Comparison of ENCODE assay signal across 1 cellular context in the genomic region with DNA sequence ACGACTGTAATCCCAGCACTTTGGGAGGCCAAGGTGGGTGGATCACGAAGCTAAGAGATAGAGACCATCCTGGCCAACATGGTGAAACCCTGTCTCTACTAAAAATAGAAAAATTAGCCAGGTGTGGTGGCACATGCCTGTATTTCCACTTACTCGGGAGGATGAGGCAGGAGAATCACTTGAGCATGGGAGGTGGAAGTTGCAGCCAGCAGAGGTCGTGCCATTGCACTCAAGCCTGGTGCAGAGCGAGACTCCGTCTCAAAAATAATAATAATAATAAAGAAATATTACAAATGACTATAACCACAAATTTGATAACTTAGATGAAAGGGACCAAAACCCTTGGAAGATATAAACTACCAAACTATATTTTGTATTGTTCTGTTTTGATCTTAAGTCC.
TF ChIP-seq lines count a peak whose summit lies in the region.

No MANE protein-coding gene starts in this region.

TF ChIP-seq in HepG2, 621 proteins besides CTCF, POLR2A, EP300 and RAD21 (continued from another document):
- TF ChIP-seq, protein P1, sequence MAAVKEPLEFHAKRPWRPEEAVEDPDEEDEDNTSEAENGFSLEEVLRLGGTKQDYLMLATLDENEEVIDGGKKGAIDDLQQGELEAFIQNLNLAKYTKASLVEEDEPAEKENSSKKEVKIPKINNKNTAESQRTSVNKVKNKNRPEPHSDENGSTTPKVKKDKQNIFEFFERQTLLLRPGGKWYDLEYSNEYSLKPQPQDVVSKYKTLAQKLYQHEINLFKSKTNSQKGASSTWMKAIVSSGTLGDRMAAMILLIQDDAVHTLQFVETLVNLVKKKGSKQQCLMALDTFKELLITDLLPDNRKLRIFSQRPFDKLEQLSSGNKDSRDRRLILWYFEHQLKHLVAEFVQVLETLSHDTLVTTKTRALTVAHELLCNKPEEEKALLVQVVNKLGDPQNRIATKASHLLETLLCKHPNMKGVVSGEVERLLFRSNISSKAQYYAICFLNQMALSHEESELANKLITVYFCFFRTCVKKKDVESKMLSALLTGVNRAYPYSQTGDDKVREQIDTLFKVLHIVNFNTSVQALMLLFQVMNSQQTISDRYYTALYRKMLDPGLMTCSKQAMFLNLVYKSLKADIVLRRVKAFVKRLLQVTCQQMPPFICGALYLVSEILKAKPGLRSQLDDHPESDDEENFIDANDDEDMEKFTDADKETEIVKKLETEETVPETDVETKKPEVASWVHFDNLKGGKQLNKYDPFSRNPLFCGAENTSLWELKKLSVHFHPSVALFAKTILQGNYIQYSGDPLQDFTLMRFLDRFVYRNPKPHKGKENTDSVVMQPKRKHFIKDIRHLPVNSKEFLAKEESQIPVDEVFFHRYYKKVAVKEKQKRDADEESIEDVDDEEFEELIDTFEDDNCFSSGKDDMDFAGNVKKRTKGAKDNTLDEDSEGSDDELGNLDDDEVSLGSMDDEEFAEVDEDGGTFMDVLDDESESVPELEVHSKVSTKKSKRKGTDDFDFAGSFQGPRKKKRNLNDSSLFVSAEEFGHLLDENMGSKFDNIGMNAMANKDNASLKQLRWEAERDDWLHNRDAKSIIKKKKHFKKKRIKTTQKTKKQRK (IDR thresholded peaks at IDR 0.05; ENCODE audit: low read length), result no peak
- TF ChIP-seq POLR2AphosphoS2 (IDR thresholded peaks at IDR 0.05; ENCODE audit: low read depth, low read length) (no peak), ZNF234 (CRISPR knock-in tag; conservative IDR thresholded peaks at IDR 0.05) (no peak), ZNF883 (CRISPR knock-in tag; IDR thresholded peaks at IDR 0.05; ENCODE audit: not compliant biosample characterization) (no peak)
